ENCODE assay signal across 28 cellular contexts in the genomic region with DNA sequence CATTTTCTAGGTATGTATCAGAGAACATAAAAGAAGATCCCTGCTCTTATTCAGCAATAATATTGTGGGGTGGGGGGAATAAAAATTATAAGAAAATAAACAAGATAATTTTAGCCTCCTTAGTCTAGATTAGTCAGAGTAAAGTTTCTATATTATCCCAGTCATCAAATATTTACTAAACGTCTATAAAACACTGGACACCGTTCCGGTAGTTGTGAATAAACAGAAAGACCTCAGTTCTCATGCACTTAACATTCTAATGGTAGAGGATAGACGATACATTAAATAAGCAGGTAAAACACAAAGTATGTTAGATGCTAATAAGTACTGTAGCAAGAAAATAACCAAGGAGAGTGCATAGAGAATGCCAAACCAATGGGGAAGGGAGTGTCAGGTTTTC.
"Had no signal": no experiment of that assay in that cellular context is flagged by ENCODE, and none has a peak within 500 bp of the region (broad histone marks: within the 10 kb centered on the region; RNA-seq: fewer than 3 reads in every experiment).

No MANE protein-coding gene starts in this region.

- H3K27ac ChIP-seq: stomach, suprapubic skin, testis, thoracic aorta, thyroid gland, tibial artery, tibial nerve, transverse colon, upper lobe of left lung, upper lobe of right lung, uterus, vagina had no signal

- H3K27me3 ChIP-seq: stomach, suprapubic skin, testis, thyroid gland, tibial artery, tibial nerve, transverse colon, upper lobe of left lung, upper lobe of right lung, uterus, vagina had no signal

- H3K9me3 Mint-ChIP-seq: stimulated activated memory B cell treated with anti-CD40 and anti-IgM and Interleukin-4, amounts not matched to agents 10 μg/mL and 1 μg/mL and 100 μg/mL, for 72 hours; stimulated activated naive B cell treated with anti-CD40 and anti-IgM and Interleukin-4, amounts not matched to agents 10 μg/mL and 1 μg/mL and 100 μg/mL, for 72 hours; stimulated activated naive CD8-positive, alpha-beta T cell treated with anti-CD3 and anti-CD28 coated beads, Interleukin-15, amount 100 ng/mL, for 72 hours; type B pancreatic cell had no signal

- H3K4me1 ChIP-seq: stomach, suprapubic skin, testis, thyroid gland, tibial artery, tibial nerve, transverse colon, upper lobe of left lung, upper lobe of right lung, uterus, vagina had no signal

- H3K36me3 Mint-ChIP-seq: stimulated activated effector memory CD8-positive, alpha-beta T cell treated with anti-CD3 and anti-CD28 coated beads, Interleukin-12 subunit alpha, Interleukin-12 subunit beta, amount 100 ng/mL, for 72 hours; stimulated activated memory B cell treated with anti-CD40 and anti-IgM and Interleukin-4, amounts not matched to agents 10 μg/mL and 1 μg/mL and 100 μg/mL, for 72 hours; stimulated activated naive B cell treated with anti-CD40 and anti-IgM and Interleukin-4, amounts not matched to agents 10 μg/mL and 1 μg/mL and 100 μg/mL, for 72 hours; type B pancreatic cell had no signal

- H3K36me3 ChIP-seq: stomach, suprapubic skin, thoracic aorta, thyroid gland, tibial artery, tibial nerve, transverse colon, upper lobe of left lung, upper lobe of right lung, vagina had no signal

- ATAC-seq: stimulated activated effector memory CD8-positive, alpha-beta T cell treated with anti-CD3 and anti-CD28 coated beads, Interleukin-12 subunit alpha, Interleukin-12 subunit beta, amount 100 ng/mL, for 72 hours; stimulated activated memory B cell treated with anti-CD40 and anti-IgM and Interleukin-4, amounts not matched to agents 10 μg/mL and 1 μg/mL and 100 μg/mL, for 72 hours; stimulated activated naive B cell treated with anti-CD40 and anti-IgM and Interleukin-4, amounts not matched to agents 10 μg/mL and 1 μg/mL and 100 μg/mL, for 72 hours; stimulated activated naive CD8-positive, alpha-beta T cell treated with anti-CD3 and anti-CD28 coated beads, Interleukin-15, amount 100 ng/mL, for 72 hours; stimulated activated naive CD8-positive, alpha-beta T cell treated with anti-CD3 and anti-CD28 coated beads, Interleukin-15, Interleukin-2, amounts not matched to agents 100 U/mL and 50 U/mL, for 24 hours; upper lobe of right lung had no signal

- H3K27ac Mint-ChIP-seq: stimulated activated effector memory CD8-positive, alpha-beta T cell treated with anti-CD3 and anti-CD28 coated beads, Interleukin-12 subunit alpha, Interleukin-12 subunit beta, amount 100 ng/mL, for 72 hours; stimulated activated memory B cell treated with anti-CD40 and anti-IgM and Interleukin-4, amounts not matched to agents 10 μg/mL and 1 μg/mL and 100 μg/mL, for 72 hours; stimulated activated naive B cell treated with anti-CD40 and anti-IgM and Interleukin-4, amounts not matched to agents 10 μg/mL and 1 μg/mL and 100 μg/mL, for 72 hours; stimulated activated naive CD8-positive, alpha-beta T cell treated with anti-CD3 and anti-CD28 coated beads, Interleukin-15, amount 100 ng/mL, for 72 hours; stimulated activated naive CD8-positive, alpha-beta T cell treated with anti-CD3 and anti-CD28 coated beads, Interleukin-15, Interleukin-2, amounts not matched to agents 100 ng/mL and 50 ng/mL, for 24 hours had no signal

- H3K4me3 ChIP-seq: stomach, suprapubic skin, testis, thoracic aorta, thyroid gland, tibial artery, tibial nerve, transverse colon, upper lobe of left lung, upper lobe of right lung, uterus, vagina had no signal

- DNase-seq: stimulated activated CD4-positive, alpha-beta T cell treated with anti-CD3 and anti-CD28 coated beads, Interleukin-2, amount 100 ng/mL, for 48 hours; stimulated activated CD4-positive, alpha-beta T cell treated with anti-CD3 and anti-CD28 coated beads, Interleukin-4, amount 100 ng/mL, for 1 hour; stimulated activated CD4-positive, alpha-beta T cell treated with anti-CD3 and anti-CD28 coated beads, Interleukin-4, amount 100 ng/mL, for 24 hours; stimulated activated CD4-positive, alpha-beta T cell treated with anti-CD3 and anti-CD28 coated beads, Interleukin-4, amount 100 ng/mL, for 4 hours; stimulated activated CD8-positive, alpha-beta memory T cell treated with anti-CD3 and anti-CD28 coated beads, Interleukin-4, amount 100 ng/mL, for 48 hours; stimulated activated naive B cell treated with anti-CD40 and anti-IgM and Interleukin-4, amounts not matched to agents 10 μg/mL and 1 μg/mL and 100 μg/mL, for 72 hours; stimulated activated naive CD4-positive, alpha-beta T cell; stimulated activated naive CD4-positive, alpha-beta T cell treated with Interleukin-2 at 50 U/mL for 16 hours; stimulated activated naive CD8-positive, alpha-beta T cell treated with anti-CD3 and anti-CD28 coated beads, Interleukin-15, amount 100 ng/mL, for 72 hours; stimulated activated naive CD8-positive, alpha-beta T cell treated with anti-CD3 and anti-CD28 coated beads, Interleukin-15, Interleukin-2, amounts not matched to agents 100 U/mL and 50 U/mL, for 24 hours; stomach; substantia nigra; testis; thyroid gland; tibial artery; transverse colon; trophoblast cell; upper lobe of left lung; upper lobe of right lung; uterus had no signal

- H3K4me1 Mint-ChIP-seq: stimulated activated effector memory CD8-positive, alpha-beta T cell treated with anti-CD3 and anti-CD28 coated beads, Interleukin-12 subunit alpha, Interleukin-12 subunit beta, amount 100 ng/mL, for 72 hours; stimulated activated memory B cell treated with anti-CD40 and anti-IgM and Interleukin-4, amounts not matched to agents 10 μg/mL and 1 μg/mL and 100 μg/mL, for 72 hours; stimulated activated naive B cell treated with anti-CD40 and anti-IgM and Interleukin-4, amounts not matched to agents 10 μg/mL and 1 μg/mL and 100 μg/mL, for 72 hours; stimulated activated naive CD8-positive, alpha-beta T cell treated with anti-CD3 and anti-CD28 coated beads, Interleukin-15, amount 100 ng/mL, for 72 hours had no signal

- H3K9me3 ChIP-seq: stomach, suprapubic skin, testis, thoracic aorta, thyroid gland, tibial artery, tibial nerve, transverse colon, upper lobe of left lung, upper lobe of right lung, uterus, vagina had no signal

- H3K27me3 Mint-ChIP-seq: stimulated activated memory B cell treated with anti-CD40 and anti-IgM and Interleukin-4, amounts not matched to agents 10 μg/mL and 1 μg/mL and 100 μg/mL, for 72 hours; stimulated activated naive B cell treated with anti-CD40 and anti-IgM and Interleukin-4, amounts not matched to agents 10 μg/mL and 1 μg/mL and 100 μg/mL, for 72 hours; stimulated activated naive CD8-positive, alpha-beta T cell treated with anti-CD3 and anti-CD28 coated beads, Interleukin-15, amount 100 ng/mL, for 72 hours; stimulated activated naive CD8-positive, alpha-beta T cell treated with anti-CD3 and anti-CD28 coated beads, Interleukin-15, Interleukin-2, amounts not matched to agents 100 ng/mL and 50 ng/mL, for 24 hours; type B pancreatic cell had no signal

- H3K4me3 Mint-ChIP-seq: stimulated activated effector memory CD8-positive, alpha-beta T cell treated with anti-CD3 and anti-CD28 coated beads, Interleukin-12 subunit alpha, Interleukin-12 subunit beta, amount 100 ng/mL, for 72 hours; stimulated activated memory B cell treated with anti-CD40 and anti-IgM and Interleukin-4, amounts not matched to agents 10 μg/mL and 1 μg/mL and 100 μg/mL, for 72 hours; stimulated activated naive B cell treated with anti-CD40 and anti-IgM and Interleukin-4, amounts not matched to agents 10 μg/mL and 1 μg/mL and 100 μg/mL, for 72 hours; stimulated activated naive CD8-positive, alpha-beta T cell treated with anti-CD3 and anti-CD28 coated beads, Interleukin-15, amount 100 ng/mL, for 72 hours; stimulated activated naive CD8-positive, alpha-beta T cell treated with anti-CD3 and anti-CD28 coated beads, Interleukin-15, Interleukin-2, amounts not matched to agents 100 ng/mL and 50 ng/mL, for 24 hours; type B pancreatic cell had no signal
